In the genomic region with DNA sequence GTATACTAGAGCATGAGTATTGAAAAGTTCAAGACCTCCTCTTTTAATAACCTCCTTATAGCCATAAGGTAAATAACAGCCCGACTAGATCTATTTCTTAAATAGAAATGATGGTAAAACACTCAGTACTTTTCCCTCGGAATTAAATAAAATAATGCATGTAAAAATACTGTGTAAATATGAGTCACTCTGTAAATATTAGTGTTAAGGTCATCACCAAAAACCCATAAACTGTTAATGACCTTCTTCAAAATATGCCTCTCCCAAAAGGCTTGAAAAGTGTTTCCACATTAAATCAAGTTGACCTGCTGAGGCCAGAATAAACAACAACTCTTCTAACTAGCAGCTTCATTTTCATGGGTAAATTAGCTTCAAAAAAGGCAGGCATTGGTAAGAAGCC, we compare ENCODE assay signal across 13 cellular contexts. TPM values are rescaled to one million over a fixed set of nuclear protein-coding genes. Genes with fewer than 3 reads are reported as not detected.
DNase-seq lines count a peak whose midpoint lies in the region; ATAC-seq and TF ChIP-seq lines count a peak whose summit lies in the region.
"Had no signal": no experiment of that assay in that cellular context is flagged by ENCODE, and none has a peak within 500 bp of the region (broad histone marks: within the 10 kb centered on the region; RNA-seq: fewer than 3 reads in every experiment).

No MANE protein-coding gene starts in this region.

- peaks cover 17 to 42% of the 10 kb centered on the region in 2 experiments for H3K4me1 ChIP-seq in HCT116 (ENCODE audit: control insufficient read depth in 1 of 2, insufficient read depth in 2 of 2, low read length in 2 of 2)
- H3K4me1 ChIP-seq in SJSA1 (replicated peaks): peaks cover 42% of the 10 kb centered on the region
- H3K4me1 ChIP-seq: SJCRH30 had no signal

- H3K27ac Mint-ChIP-seq in T-helper 2 cell treated with Interferon-gamma antibody and Interleukin-4, amounts not matched to agents 5 μg/mL and 100 μg/mL, for 36 hours: no peak overlapping the region
- H3K27ac Mint-ChIP-seq in naive thymus-derived CD8-positive, alpha-beta T cell: no peak overlapping the region
- H3K27ac Mint-ChIP-seq: activated naive CD8-positive, alpha-beta T cell treated with anti-CD3 and anti-CD28 coated beads for 36 hours had no signal

- H3K9me3 ChIP-seq in HCT116 (ENCODE audit: control insufficient read depth in 1 of 2, insufficient read depth in 1 of 2, low read depth in 1 of 2, low read length in 2 of 2): no peaks in the 10 kb centered on the region
- H3K9me3 ChIP-seq in SJSA1 (replicated peaks): no peaks in the 10 kb centered on the region
- H3K9me3 ChIP-seq: SJCRH30, upper lobe of left lung had no signal

- H3K27me3 Mint-ChIP-seq in T-helper 2 cell treated with Interferon-gamma antibody and Interleukin-4, amounts not matched to agents 5 μg/mL and 100 μg/mL, for 36 hours (ENCODE audit: low read depth): peaks cover 2% of the 10 kb centered on the region
- peaks cover 0 to 14% (median 2%) of the 10 kb centered on the region in 5 donors for H3K27me3 Mint-ChIP-seq in naive thymus-derived CD8-positive, alpha-beta T cell
- H3K27me3 Mint-ChIP-seq: activated naive CD8-positive, alpha-beta T cell treated with anti-CD3 and anti-CD28 coated beads for 36 hours had no signal

- RAD21 ChIA-PET in HCT116 (lab: Charles Lee; ENCODE audit: low non-redundant PET in 1 of 2, low total read pairs in 2 of 2, uncharacterized antibody in 2 of 2, unreplicated experiment in 2 of 2): no interaction called here

- H3K9me2 ChIP-seq in HCT116 (ENCODE audit: insufficient read depth): no peaks in the 10 kb centered on the region

- no peaks in the 10 kb centered on the region for H4K20me1 ChIP-seq in HCT116 (ENCODE audit: insufficient read depth)

- peak overlapping the region; percentile 21; the same call in 1 of the 2 replicates for H3K27ac ChIP-seq in HCT116 (ENCODE audit: low read depth, low read length)
- H3K27ac ChIP-seq in SJSA1: peak overlapping the region; percentile 71
- H3K27ac ChIP-seq: SJCRH30, upper lobe of left lung had no signal

- intact Hi-C loops in HCT116 (cut with micrococcal nuclease) (no loop called here), sciatic nerve (cut with DNase I) (no loop called here)

- H3K36me3 Mint-ChIP-seq in T-helper 2 cell treated with Interferon-gamma antibody and Interleukin-4, amounts not matched to agents 5 μg/mL and 100 μg/mL, for 36 hours (ENCODE audit: low read depth): no peaks in the 10 kb centered on the region
- H3K36me3 Mint-ChIP-seq in naive thymus-derived CD8-positive, alpha-beta T cell: no peaks in the 10 kb centered on the region
- H3K36me3 Mint-ChIP-seq: activated naive CD8-positive, alpha-beta T cell treated with anti-CD3 and anti-CD28 coated beads for 36 hours had no signal

- no peak overlapping the region for H3K4me3 Mint-ChIP-seq in T-helper 2 cell treated with Interferon-gamma antibody and Interleukin-4, amounts not matched to agents 5 μg/mL and 100 μg/mL, for 36 hours
- H3K4me3 Mint-ChIP-seq in naive thymus-derived CD8-positive, alpha-beta T cell: no peak overlapping the region
- H3K4me3 Mint-ChIP-seq: activated naive CD8-positive, alpha-beta T cell treated with anti-CD3 and anti-CD28 coated beads for 36 hours had no signal

- CTCF ChIA-PET in HCT116 (lab: Charles Lee): no interaction called here

- no peaks in the 10 kb centered on the region for H3K79me2 ChIP-seq in HCT116 (ENCODE audit: insufficient read depth, low read length)

- H3K9me3 Mint-ChIP-seq in T-helper 2 cell treated with Interferon-gamma antibody and Interleukin-4, amounts not matched to agents 5 μg/mL and 100 μg/mL, for 36 hours: no peaks in the 10 kb centered on the region
- no peaks in the 10 kb centered on the region for H3K9me3 Mint-ChIP-seq in naive thymus-derived CD8-positive, alpha-beta T cell
- H3K9me3 Mint-ChIP-seq: activated naive CD8-positive, alpha-beta T cell treated with anti-CD3 and anti-CD28 coated beads for 36 hours had no signal

- POLR2A ChIA-PET in HCT116 (lab: Charles Lee): interaction anchor here (1.7 kb wide), 1 partner anchor 21 kb away, joined by 10 read pairs; no protein-coding TSS in a partner anchor
- POLR2A ChIA-PET in naive thymus-derived CD8-positive, alpha-beta T cell (lab: Charles Lee): no interaction called here

- H3K4me1 Mint-ChIP-seq in T-helper 2 cell treated with Interferon-gamma antibody and Interleukin-4, amounts not matched to agents 5 μg/mL and 100 μg/mL, for 36 hours (ENCODE audit: low read depth): peaks cover 4% of the 10 kb centered on the region
- no peaks in the 10 kb centered on the region for H3K4me1 Mint-ChIP-seq in naive thymus-derived CD8-positive, alpha-beta T cell

- H3K36me3 ChIP-seq in HCT116 (ENCODE audit: control insufficient read depth in 1 of 2, insufficient read depth in 2 of 2, low read length in 2 of 2): no peaks in the 10 kb centered on the region
- H3K36me3 ChIP-seq in SJSA1: no peaks in the 10 kb centered on the region
- H3K36me3 ChIP-seq: SJCRH30, upper lobe of left lung had no signal

- no peak for TF ChIP-seq POLR2A in HCT116 (IDR thresholded peaks at IDR 0.05; ENCODE audit: borderline replicate concordance, extremely low read depth, insufficient read depth, insufficient read length)

- peak overlapping the region; percentile 75 for H3K4me2 ChIP-seq in HCT116 (ENCODE audit: low read length)

- H3K27me3 ChIP-seq in HCT116 (ENCODE audit: insufficient read depth, low read length): no peaks in the 10 kb centered on the region
- no peaks in the 10 kb centered on the region for H3K27me3 ChIP-seq in SJSA1 (replicated peaks)
- H3K27me3 ChIP-seq: SJCRH30, upper lobe of left lung had no signal

- ATAC-seq in HCT116 (no peak), sciatic nerve (peak; percentile 56), HG02884 (IDR thresholded peaks at IDR 0.05; ENCODE audit: unreplicated experiment) (no peak), GM19035 (IDR thresholded peaks at IDR 0.05; ENCODE audit: unreplicated experiment) (no peak)
- no peak for ATAC-seq in naive thymus-derived CD8-positive, alpha-beta T cell

- peak overlapping the region; percentile 28 for H3K9ac ChIP-seq in HCT116 (ENCODE audit: low read length)

- no peak for TF ChIP-seq CTCF in HCT116 (IDR thresholded peaks at IDR 0.05 in 2 of 3, conservative IDR thresholded peaks at IDR 0.05 in 1 of 3; ENCODE audit: borderline replicate concordance in 1 of 3, insufficient read depth in 1 of 3, low read depth in 2 of 3, low read length in 2 of 3)

- peak; percentile 1; the same call in 1 of the 2 replicates for TF ChIP-seq RAD21 in HCT116 (IDR thresholded peaks at IDR 0.05; ENCODE audit: low read depth)

- DNase-seq in HCT116 (ENCODE audit: low read depth, low spot score) (no peak), SJSA1 (ENCODE audit: low read depth in 1 of 2, low spot score in 2 of 2) (peak in 1 of 2 experiments; percentile 50), fibroblast of gingiva (ENCODE audit: low read depth) (peak; percentile 66), sciatic nerve (ENCODE audit: low spot score) (no peak)
- no peak for DNase-seq in T-helper 2 cell treated with Interferon-gamma antibody and Interleukin-4, amounts not matched to agents 5 μg/mL and 100 μg/mL, for 36 hours (ENCODE audit: low spot score)
- DNase-seq in naive thymus-derived CD8-positive, alpha-beta T cell: no peak
- DNase-seq: activated CD4-positive, alpha-beta T cell treated with anti-CD3 and anti-CD28 coated beads, Interleukin-2, amount 50 U/mL, for 48 hours; activated naive CD8-positive, alpha-beta T cell treated with anti-CD3 and anti-CD28 coated beads for 36 hours; left cardiac atrium; SJCRH30; upper lobe of left lung had no signal

- H3K4me3 ChIP-seq in HCT116 (replicated peaks in 1 of 2; ENCODE audit: low read depth in 1 of 2, low read length in 2 of 2) (peak overlapping the region in 1 of 2 experiments; percentile 35; a peak in 1 of 4 replicates), SJSA1 (no peak overlapping the region)
- H3K4me3 ChIP-seq: upper lobe of left lung had no signal

- no TSS peak for BruUV-seq in HCT116 (replicated peaks; lab: Mats Ljungman, UMichigan)

- H2AFZ ChIP-seq in HCT116 (ENCODE audit: low read depth, low read length, poor library complexity, severe bottlenecking): peak overlapping the region; percentile 95

TF ChIP-seq in HCT116, 20 proteins besides CTCF, POLR2A, EP300 and RAD21 (continues in another document):
- TF ChIP-seq JUND (IDR thresholded peaks at IDR 0.05) (0 out of 2 replicates have a peak, but pooled peaks have one; percentile 16), CBX3 (IDR thresholded peaks at IDR 0.05; ENCODE audit: low read depth) (0 out of 2 replicates have a peak, but pooled peaks have one; percentile 10), REST (IDR thresholded peaks at IDR 0.05; ENCODE audit: low read depth) (no peak), ZFX (IDR thresholded peaks at IDR 0.05) (no peak), TCF7L2 (IDR thresholded peaks at IDR 0.05; ENCODE audit: borderline replicate concordance, extremely low read depth, insufficient read depth, insufficient read length) (no peak), EZH2phosphoT487 (IDR thresholded peaks at IDR 0.05; ENCODE audit: borderline replicate concordance) (no peak)

RNA-seq across cellular contexts. Expression of gene BZW1, which starts 25.3 kb away (rescaled TPM):
- 454 TPM for total RNA-seq in HCT116 (2021; ENCODE audit: unreplicated experiment)
- 274 and 315 TPM in 2 replicates for polyA plus RNA-seq in HCT116 (2012)
- 308 and 508 TPM in 2 replicates for total RNA-seq in SJSA1 (2014; rRNA removed; shearing (Covaris generic))
- 282 TPM for total RNA-seq in sciatic nerve
- 100 to 1,000 TPM; 175 to 204 TPM for total RNA-seq in naive thymus-derived CD8-positive, alpha-beta T cell
- polyA plus RNA-seq in naive thymus-derived CD8-positive, alpha-beta T cell: 100 to 1,000 TPM; 222 to 285 (median 243) TPM
